8 cellular contexts compared by ENCODE assay signal in the genomic region with DNA sequence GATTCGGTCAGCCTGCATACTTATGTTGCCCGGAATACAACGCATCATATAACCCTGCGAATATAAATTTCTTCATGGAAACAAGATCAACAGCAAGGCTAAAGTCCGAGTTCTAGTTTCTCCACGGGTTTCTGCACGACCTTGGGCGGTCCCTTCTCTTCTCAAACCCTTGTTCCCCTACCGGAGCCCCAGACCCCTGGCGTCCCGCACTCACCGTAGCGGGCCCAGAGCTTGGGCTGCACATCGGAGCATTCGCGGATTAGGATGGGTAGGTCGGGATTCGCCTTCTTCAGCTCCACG. TPM values are rescaled to one million over a fixed set of nuclear protein-coding genes. Genes with fewer than 3 reads are reported as not detected.
DNase-seq lines count a peak whose midpoint lies in the region; ATAC-seq, FAIRE-seq and TF ChIP-seq lines count a peak whose summit lies in the region.

No MANE protein-coding gene starts in this region.

- H3K4me3 ChIP-seq in RWPE2 (ENCODE audit: severe bottlenecking) = peak overlapping the region; percentile 58
- H3K4me3 ChIP-seq in fibroblast of lung (replicated peaks in 1 of 4; ENCODE audit: control extremely low read depth in 1 of 4, insufficient read depth in 1 of 4, low read depth in 3 of 4, low read length in 4 of 4) = peak overlapping the region; percentile 87 to 93 (median 92)
- peak overlapping the region; percentile 96 for H3K4me3 ChIP-seq in retinal pigment epithelial cell (ENCODE audit: low read length)

- H3K9ac ChIP-seq in fibroblast of lung (ENCODE audit: insufficient read depth, low read length) = peak overlapping the region; percentile 85

- H4K20me1 ChIP-seq in fibroblast of lung (ENCODE audit: control insufficient read depth, extremely low read depth, insufficient read depth, low read length) = no peaks in the 10 kb centered on the region

- H2AFZ ChIP-seq in fibroblast of lung (ENCODE audit: low read length) = peak overlapping the region; percentile 82

- peaks cover 70% of the 10 kb centered on the region for H3K36me3 ChIP-seq in RWPE2 (ENCODE audit: low read depth)
- peaks cover 13% of the 10 kb centered on the region for H3K36me3 ChIP-seq in fibroblast of lung (ENCODE audit: control insufficient read depth, insufficient read depth, low read length)

- TF ChIP-seq POLR2A in H54 (IDR thresholded peaks at IDR 0.05; ENCODE audit: low read depth, low read length) = no peak

- H3K4me1 ChIP-seq in RWPE2 (ENCODE audit: insufficient read depth, poor library complexity, severe bottlenecking) = peaks cover 4% of the 10 kb centered on the region
- peaks cover 4% of the 10 kb centered on the region for H3K4me1 ChIP-seq in fibroblast of lung (ENCODE audit: control insufficient read depth, extremely low read depth, insufficient read depth, low read length)

- H3K9me3 ChIP-seq in RWPE2 (ENCODE audit: severe bottlenecking) (no peaks in the 10 kb centered on the region), fibroblast of lung (ENCODE audit: control insufficient read depth, insufficient read depth, low read depth, low read length) (no peaks in the 10 kb centered on the region)

- H3K27me3 ChIP-seq in RWPE2 (ENCODE audit: insufficient read depth, poor library complexity, severe bottlenecking) = no peaks in the 10 kb centered on the region
- no peaks in the 10 kb centered on the region for H3K27me3 ChIP-seq in fibroblast of lung (ENCODE audit: control insufficient read depth, insufficient read depth, low read length)

- DNase-seq in RWPE2 (ENCODE audit: low spot score) (no peak), fibroblast of lung (ENCODE audit: low read depth in 2 of 2) (peak in 1 of 2 donors; percentile 6), retinal pigment epithelial cell (ENCODE audit: low read depth) (no peak), NCI-H510A treated with DMSO at 0.1 percent for 48 hours (lab: John Stamatoyannopoulos, UW) (no peak), H54 (ENCODE audit: insufficient read length, low spot score) (no peak), DMS79 (lab: John Stamatoyannopoulos, UW) (no peak)

- FAIRE-seq in H54 (lab: Jason Lieb, UNC) = no peak

- peak; percentile 7 for ATAC-seq in GM19328 (IDR thresholded peaks at IDR 0.05; ENCODE audit: unreplicated experiment)
- ATAC-seq in RWPE2 (ENCODE audit: low read depth) = peak; percentile 17
- ATAC-seq in GM18861 (IDR thresholded peaks at IDR 0.05; ENCODE audit: unreplicated experiment) = no peak

- peak overlapping the region; percentile 15 for H3K27ac ChIP-seq in RWPE2 (ENCODE audit: poor library complexity, severe bottlenecking)
- H3K27ac ChIP-seq in fibroblast of lung (ENCODE audit: insufficient read depth, low read length) = peak overlapping the region; percentile 80

- peak overlapping the region; percentile 98 for H3K4me2 ChIP-seq in fibroblast of lung (ENCODE audit: extremely low read depth, insufficient read depth, low read length)

- H3K79me2 ChIP-seq in fibroblast of lung (ENCODE audit: control insufficient read depth, insufficient read depth, low read length) = peaks cover 25% of the 10 kb centered on the region

- TF ChIP-seq CTCF in RWPE2 (IDR thresholded peaks at IDR 0.05; ENCODE audit: poor library complexity, severe bottlenecking) (no peak), fibroblast of lung (conservative IDR thresholded peaks at IDR 0.05 in 1 of 2, IDR thresholded peaks at IDR 0.05 in 1 of 2; ENCODE audit: low read depth in 1 of 2, low read length in 2 of 2) (no peak), retinal pigment epithelial cell (conservative IDR thresholded peaks at IDR 0.05; ENCODE audit: low read depth, low read length) (no peak)

RNA-seq across cellular contexts. Expression of a gene that starts 0.4 kb away (rescaled TPM):
- total RNA-seq in fibroblast of lung = 39.8 and 64.9 TPM in 2 replicates
- 57.9 and 65.9 TPM in 2 replicates for polyA plus RNA-seq in fibroblast of lung
- 117 and 118 TPM in 2 replicates for polyA plus RNA-seq in fibroblast of lung (2012)
- 10.4 and 17.6 TPM in 2 replicates for polyA minus RNA-seq in fibroblast of lung (ENCODE audit: low replicate concordance)

RNA-seq across cellular contexts. Expression of a gene that starts 0.6 kb away (rescaled TPM):
- 96.6 and 96.9 TPM in 2 replicates for total RNA-seq in fibroblast of lung
- polyA plus RNA-seq in fibroblast of lung = 155 and 170 TPM in 2 replicates
- 90.5 and 97.8 TPM in 2 replicates for polyA plus RNA-seq in fibroblast of lung (2012)
- polyA minus RNA-seq in fibroblast of lung (ENCODE audit: low replicate concordance) = 17.9 and 24.9 TPM in 2 replicates

RNA-seq across cellular contexts. Expression of a gene that starts 7.7 kb away (rescaled TPM):
- 13.6 and 18.0 TPM in 2 replicates for total RNA-seq in fibroblast of lung
- polyA plus RNA-seq in fibroblast of lung = 6.6 and 7.6 TPM in 2 replicates
- 5.7 and 7.5 TPM in 2 replicates for polyA plus RNA-seq in fibroblast of lung (2012)
- 18.3 and 21.3 TPM in 2 replicates for polyA minus RNA-seq in fibroblast of lung (ENCODE audit: low replicate concordance)

RNA-seq across cellular contexts. Expression of a gene that starts 14.0 kb away (rescaled TPM):
- 4.1 and 10.9 TPM in 2 replicates for total RNA-seq in fibroblast of lung
- 0.32 and 0.45 TPM in 2 replicates for polyA plus RNA-seq in fibroblast of lung
- 0.49 and 1.4 TPM in 2 replicates for polyA plus RNA-seq in fibroblast of lung (2012)
- polyA minus RNA-seq in fibroblast of lung (ENCODE audit: low replicate concordance) = not detected in 2 replicates

RNA-seq across cellular contexts. Expression of a gene that starts 17.7 kb away (rescaled TPM):
- 25.2 and 28.4 TPM in 2 replicates for total RNA-seq in fibroblast of lung
- 18.8 and 22.1 TPM in 2 replicates for polyA plus RNA-seq in fibroblast of lung
- 13.9 and 16.1 TPM in 2 replicates for polyA plus RNA-seq in fibroblast of lung (2012)
- polyA minus RNA-seq in fibroblast of lung (ENCODE audit: low replicate concordance) = 14.6 and 27.7 TPM in 2 replicates
